ENCODE assay signal across 9 cellular contexts in the genomic region with DNA sequence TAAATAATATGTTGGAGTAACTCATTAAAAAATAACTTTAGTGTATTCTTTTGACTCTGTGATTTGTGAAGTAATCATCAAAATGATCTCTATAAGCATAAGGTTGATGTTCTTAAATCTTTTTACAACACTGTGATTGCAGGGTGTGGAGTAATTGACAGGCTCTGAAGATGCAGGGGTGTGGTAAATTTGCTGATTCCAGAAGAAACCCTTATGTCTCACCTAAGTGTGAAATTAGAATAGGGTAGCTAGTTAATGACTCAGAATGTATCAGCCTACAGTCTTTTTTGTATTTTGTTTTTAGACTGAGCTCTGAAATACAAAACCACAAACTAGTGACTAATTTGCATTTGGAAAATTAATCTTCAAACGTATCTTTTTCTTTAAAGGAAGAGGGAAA. TPM values are rescaled to one million over a fixed set of nuclear protein-coding genes. Genes with fewer than 3 reads are reported as not detected.
A peak's percentile ranks its signal among the peaks of the same experiment; 100 is the strongest.
DNase-seq lines count a peak whose midpoint lies in the region; ATAC-seq and TF ChIP-seq lines count a peak whose summit lies in the region.
"Had no signal": no experiment of that assay in that cellular context is flagged by ENCODE, and none has a peak within 500 bp of the region (broad histone marks: within the 10 kb centered on the region; RNA-seq: fewer than 3 reads in every experiment).

No MANE protein-coding gene starts in this region.

- H3K27ac ChIP-seq in right atrium auricular region (no peak overlapping the region), colonic mucosa (no peak overlapping the region)
- H3K27ac ChIP-seq: ovary had no signal

- no peak overlapping the region for H3K9ac ChIP-seq in colonic mucosa (ENCODE audit: low read depth in 2 of 2, low read length in 2 of 2)

- H3K27me3 ChIP-seq in right atrium auricular region (no peaks in the 10 kb centered on the region), colonic mucosa (no peaks in the 10 kb centered on the region)
- H3K27me3 ChIP-seq: ovary had no signal

- H3K4me3 ChIP-seq in right atrium auricular region (no peak overlapping the region), colonic mucosa (no peak overlapping the region)
- H3K4me3 ChIP-seq: ovary had no signal

- TF ChIP-seq CTCF in right atrium auricular region (IDR thresholded peaks at IDR 0.05) (no peak), colonic mucosa (IDR thresholded peaks at IDR 0.05) (no peak)

- H3K9me3 ChIP-seq in right atrium auricular region (no peaks in the 10 kb centered on the region), colonic mucosa (no peaks in the 10 kb centered on the region)
- H3K9me3 ChIP-seq: ovary had no signal

- H3K36me3 ChIP-seq in right atrium auricular region (no peaks in the 10 kb centered on the region), colonic mucosa (no peaks in the 10 kb centered on the region)
- H3K36me3 ChIP-seq: ovary had no signal

- H3K4me1 ChIP-seq in right atrium auricular region (peaks cover 0 to 29% of the 10 kb centered on the region in 2 donors), colonic mucosa (no peaks in the 10 kb centered on the region)

- intact Hi-C loops in colonic mucosa (cut with DNase I), result loop anchor here (5.0 kb wide), 1 partner anchor 37 kb away; no protein-coding TSS in a partner anchor

- DNase-seq in AG08395 (ENCODE audit: low spot score) (peak; percentile 39), amniotic epithelial cell (ENCODE audit: low read depth) (peak; percentile 58), right atrium auricular region (ENCODE audit: low spot score) (no peak), pons (ENCODE audit: low spot score) (no peak), colonic mucosa (no peak), DMS79 treated with DMSO at 0.1 percent for 48 hours (lab: John Stamatoyannopoulos, UW) (no peak)
- DNase-seq: ovary had no signal

- ATAC-seq in GM18909 (IDR thresholded peaks at IDR 0.05; ENCODE audit: poor library complexity, unreplicated experiment) (peak; percentile 80), HG03095 (IDR thresholded peaks at IDR 0.05; ENCODE audit: unreplicated experiment) (peak; percentile 63)

RNA-seq across cellular contexts. Expression of gene PRPF39, which starts 5.9 kb away (rescaled TPM):
- total RNA-seq in right atrium auricular region (1 to 10 TPM; 7.8 to 8.0 TPM), colonic mucosa (10 to 100 TPM; 22.3 to 33.4 TPM)

RNA-seq across cellular contexts. Expression of gene FKBP3, which starts 44.5 kb away (rescaled TPM):
- total RNA-seq in right atrium auricular region (10 to 100 TPM; 45.5 to 72.3 TPM), colonic mucosa (10 to 100 TPM; 44.6 to 58.8 TPM)

RNA-seq across cellular contexts. Expression of gene FANCM, which starts 45.9 kb away (rescaled TPM):
- 1 to 10 TPM; 1.9 to 3.9 TPM for total RNA-seq in right atrium auricular region
- 1 to 10 TPM; 4.7 to 8.8 TPM for total RNA-seq in colonic mucosa

Comparison
In these comparisons a context has a peak if more than half of its experiments do, and no peak if none do; other contexts are left out.
1. DNase-seq: peak in AG08395 (single experiment) and amniotic epithelial cell (single experiment); none in right atrium auricular region (single experiment), pons (single experiment), colonic mucosa (single experiment) and DMS79 treated with DMSO at 0.1 percent for 48 hours (single experiment).